8 cellular contexts compared by ENCODE assay signal in the genomic region with DNA sequence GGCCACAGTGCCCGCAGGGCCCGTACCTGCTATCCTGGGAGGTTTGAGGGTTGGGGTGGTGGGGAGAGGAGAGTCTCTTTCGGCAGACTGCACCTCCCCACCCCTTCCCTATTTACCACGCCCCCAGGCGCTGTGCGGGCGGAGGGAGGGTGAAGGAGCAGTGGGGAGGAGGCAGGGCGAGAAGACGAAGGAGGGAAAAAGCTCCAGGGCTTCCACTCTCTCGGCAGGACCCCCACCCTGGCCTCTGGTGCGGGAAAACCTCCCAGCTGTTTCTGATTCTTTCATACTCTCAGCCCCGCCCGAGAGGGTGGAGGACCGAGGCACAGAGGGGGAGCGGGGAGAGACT. TPM values are rescaled to one million over a fixed set of nuclear protein-coding genes. Genes with fewer than 3 reads are reported as not detected.
DNase-seq lines count a peak whose midpoint lies in the region; ATAC-seq, FAIRE-seq and TF ChIP-seq lines count a peak whose summit lies in the region.

No MANE protein-coding gene starts in this region.

- no peaks in the 10 kb centered on the region for H3K36me3 ChIP-seq in keratinocyte (ENCODE audit: control insufficient read depth in 2 of 2, extremely low read depth in 1 of 2, insufficient read depth in 2 of 2, low read length in 2 of 2)

- no peaks in the 10 kb centered on the region for H3K9me3 Mint-ChIP-seq in IgD-negative memory B cell

- no peaks in the 10 kb centered on the region for H4K20me1 ChIP-seq in keratinocyte (ENCODE audit: control insufficient read depth, extremely low read depth, insufficient read depth, low read length)

- H3K4me1 ChIP-seq in keratinocyte (ENCODE audit: control insufficient read depth, extremely low read depth, insufficient read depth, low read length) = peaks cover 8% of the 10 kb centered on the region

- FAIRE-seq in keratinocyte (lab: Jason Lieb, UNC) = no peak

- H3K79me2 ChIP-seq in keratinocyte (ENCODE audit: control insufficient read depth, insufficient read depth, low read length) = no peaks in the 10 kb centered on the region

- H3K9me3 ChIP-seq in keratinocyte (ENCODE audit: control insufficient read depth, low read depth, low read length) = no peaks in the 10 kb centered on the region

- H3K9ac ChIP-seq in keratinocyte (ENCODE audit: control insufficient read depth, extremely low read depth, insufficient read depth, low read length) = peak overlapping the region; percentile 3

- H3K9me1 ChIP-seq in keratinocyte (ENCODE audit: control insufficient read depth, extremely low read depth, insufficient read depth, low read length) = no peaks in the 10 kb centered on the region

- H3K4me3 ChIP-seq in keratinocyte (ENCODE audit: control insufficient read depth in 2 of 3, extremely low read depth in 1 of 3, insufficient read depth in 2 of 3, low read depth in 1 of 3, low read length in 3 of 3) = peak overlapping the region in 2 of 3 experiments; percentile 51 to 68

- H3K27ac Mint-ChIP-seq in IgD-negative memory B cell = no peak overlapping the region

- H2AFZ ChIP-seq in keratinocyte (ENCODE audit: control insufficient read depth, low read length) = peak overlapping the region; percentile 78

- H3K4me1 Mint-ChIP-seq in IgD-negative memory B cell = peaks cover 0 to 15% (median 13%) of the 10 kb centered on the region in 3 donors

- H3K4me2 ChIP-seq in keratinocyte (ENCODE audit: control insufficient read depth, extremely low read depth, insufficient read depth, low read depth, low read length) = peak overlapping the region; percentile 88

- ATAC-seq in GM19395 (IDR thresholded peaks at IDR 0.05; ENCODE audit: unreplicated experiment) (no peak), HG02884 (IDR thresholded peaks at IDR 0.05; ENCODE audit: unreplicated experiment) (no peak)

- no peak for TF ChIP-seq CTCF in keratinocyte (optimal IDR thresholded peaks at IDR 0.05 in 1 of 3, IDR thresholded peaks at IDR 0.05 in 1 of 3, conservative IDR thresholded peaks at IDR 0.05 in 1 of 3; ENCODE audit: extremely low read depth in 1 of 3, insufficient read depth in 2 of 3, low read length in 3 of 3)

- H3K27ac ChIP-seq in keratinocyte (ENCODE audit: control insufficient read depth, insufficient read depth, low read length) = no peak overlapping the region

- peaks cover 14% of the 10 kb centered on the region for H3K27me3 Mint-ChIP-seq in IgD-negative memory B cell

- peak overlapping the region; percentile 81 to 93 (median 88) for H3K4me3 Mint-ChIP-seq in IgD-negative memory B cell

- dilution Hi-C loops in keratinocyte (cut with MboI; ENCODE audit: extremely low pct_ligation_motif_present, low sequenced_read_pairs) = no loop called here

- H3K36me3 Mint-ChIP-seq in IgD-negative memory B cell = no peaks in the 10 kb centered on the region

- H3K27me3 ChIP-seq in keratinocyte (ENCODE audit: control insufficient read depth, extremely low read depth, insufficient read depth, low read length) = peaks cover 38% of the 10 kb centered on the region

- DNase-seq in AG20443 (ENCODE audit: low spot score) (peak; percentile 67), keratinocyte (ENCODE audit: low read depth, low spot score) (no peak), NCI-H524 treated with DMSO at 0.1 percent for 48 hours (lab: John Stamatoyannopoulos, UW) (no peak)
- DNase-seq in activated naive CD4-positive, alpha-beta T cell treated with anti-CD3 and anti-CD28 coated beads, Interleukin-2, amount 50 U/mL, for 16 hours = peak; percentile 44
- peak in 4 of 6 experiments; percentile 3 to 14 (median 10) for DNase-seq in stimulated activated naive CD4-positive, alpha-beta T cell (lab: John Stamatoyannopoulos, UW)

RNA-seq across cellular contexts. Expression of gene WNT2B, which starts 0.9 kb away (rescaled TPM):
- polyA plus RNA-seq in IgD-negative memory B cell (0.09 TPM), keratinocyte (0.37 to 0.51 TPM (median 0.49 TPM) in 3 replicates)
- polyA plus RNA-seq in keratinocyte (2011; ENCODE audit: low read depth) = 1.9 TPM
- polyA plus RNA-seq in keratinocyte (2011; cell fraction: cytosol; rRNA removed) = 0.21 and 0.25 TPM in 2 replicates
- 2.2 and 2.3 TPM in 2 replicates for polyA plus RNA-seq in keratinocyte (2011; cell fraction: nucleus; rRNA removed)
- 0.55 and 2.2 TPM in 2 replicates for polyA plus RNA-seq in keratinocyte (2012; ENCODE audit: low replicate concordance)
- 0.30 to 2.1 TPM (median 0.46 TPM) in 3 replicates for polyA minus RNA-seq in keratinocyte
- polyA minus RNA-seq in keratinocyte (2011; cell fraction: cytosol; rRNA and poly(A)+ RNA removed) = 0.58 TPM
- 1.3 and 6.4 TPM in 2 replicates for polyA minus RNA-seq in keratinocyte (2011; cell fraction: nucleus; rRNA and poly(A)+ RNA removed)

Comparison
In these comparisons a context has a peak if more than half of its experiments do, and no peak if none do; other contexts are left out.
1. DNase-seq: peak in AG20443 (single experiment), activated naive CD4-positive, alpha-beta T cell treated with anti-CD3 and anti-CD28 coated beads, Interleukin-2, amount 50 U/mL, for 16 hours (single experiment) and stimulated activated naive CD4-positive, alpha-beta T cell (4 of 6); none in keratinocyte (single experiment) and NCI-H524 treated with DMSO at 0.1 percent for 48 hours (single experiment).